Comparison of ENCODE assay signal across 12 cellular contexts in genomic region chr14:42523656-42524055, GRCh38.
DNase-seq lines count a peak whose midpoint lies in the region; ATAC-seq and TF ChIP-seq lines count a peak whose summit lies in the region.
"Had no signal": no experiment of that assay in that cellular context is flagged by ENCODE, and none has a peak within 500 bp of the region (broad histone marks: within the 10 kb centered on the region; RNA-seq: fewer than 3 reads in every experiment).

No MANE protein-coding gene starts in this region.

- no peaks in the 10 kb centered on the region for H3K27me3 ChIP-seq in SJCRH30
- H3K27me3 ChIP-seq in trophoblast cell (ENCODE audit: insufficient read depth, low read length), result no peaks in the 10 kb centered on the region
- H3K27me3 ChIP-seq in A673 (replicated peaks; ENCODE audit: insufficient read depth, low read depth, low read length, poor library complexity), result no peaks in the 10 kb centered on the region

- H4K12ac ChIP-seq in trophoblast cell (ENCODE audit: low read depth, low read length), result no peak overlapping the region

- no peak overlapping the region for H4K91ac ChIP-seq in trophoblast cell (ENCODE audit: low read depth, low read length)

- H3K4ac ChIP-seq in trophoblast cell (ENCODE audit: low read depth, low read length), result no peak overlapping the region

- H2AK5ac ChIP-seq in trophoblast cell (ENCODE audit: low read length), result no peak overlapping the region

- peaks cover 3% of the 10 kb centered on the region; the same call in 1 of the 2 replicates for H3K4me1 ChIP-seq in SJCRH30
- no peaks in the 10 kb centered on the region for H3K4me1 ChIP-seq in trophoblast cell (ENCODE audit: control insufficient read depth in 1 of 2, insufficient read depth in 2 of 2, low read length in 2 of 2)
- no peaks in the 10 kb centered on the region for H3K4me1 ChIP-seq in A673 (ENCODE audit: insufficient read depth, low read length, poor library complexity, severe bottlenecking)

- no peaks in the 10 kb centered on the region for H3K9me3 ChIP-seq in SJCRH30 (replicated peaks)
- H3K9me3 ChIP-seq in trophoblast cell (ENCODE audit: insufficient read depth, low read depth, low read length), result no peaks in the 10 kb centered on the region
- H3K9me3 ChIP-seq in A673 (ENCODE audit: low read depth, low read length, poor library complexity, severe bottlenecking), result no peaks in the 10 kb centered on the region

- H3K79me2 ChIP-seq in trophoblast cell (ENCODE audit: control insufficient read depth, insufficient read depth, low read length, poor library complexity), result no peaks in the 10 kb centered on the region

- intact Hi-C loops in A673 (cut with micrococcal nuclease; ENCODE audit: unreplicated experiment), result no loop called here

- H4K8ac ChIP-seq in trophoblast cell (ENCODE audit: low read depth, low read length), result no peak overlapping the region

- CTCF ChIA-PET in A673 (lab: Charles Lee), result no interaction called here

- in situ Hi-C loops in GM13976 (cut with MboI; ENCODE audit: low sequenced_read_pairs, unreplicated experiment), result no loop called here

- BruUV-seq in A673 (replicated peaks; lab: Mats Ljungman, UMichigan), result no TSS peak

- H3K36me3 ChIP-seq in SJCRH30 (no peaks in the 10 kb centered on the region), trophoblast cell (ENCODE audit: control insufficient read depth in 1 of 2, insufficient read depth in 2 of 2, low read length in 2 of 2) (no peaks in the 10 kb centered on the region), A673 (ENCODE audit: insufficient read depth, low read length, poor library complexity, severe bottlenecking) (no peaks in the 10 kb centered on the region)

- H2BK12ac ChIP-seq in trophoblast cell (ENCODE audit: low read length), result no peak overlapping the region

- POLR2A ChIA-PET in A673 (lab: Charles Lee; ENCODE audit: low non-redundant PET), result no interaction called here

- peak overlapping the region; percentile 7; the same call in 1 of the 2 replicates for H3K27ac ChIP-seq in SJCRH30
- no peak overlapping the region for H3K27ac ChIP-seq in trophoblast cell (ENCODE audit: low read depth, low read length)
- no peak overlapping the region for H3K27ac ChIP-seq in A673 (ENCODE audit: low read depth, low read length, poor library complexity, severe bottlenecking)
- H3K27ac ChIP-seq: C4-2B, skin epidermis had no signal

- H3K9ac ChIP-seq in trophoblast cell (ENCODE audit: low read length), result no peak overlapping the region

- TF ChIP-seq CTCF in GM13976 (IDR thresholded peaks at IDR 0.05; ENCODE audit: borderline replicate concordance, control extremely low read depth, extremely low read depth, insufficient read depth, missing control alignments) (no peak), A673 (conservative IDR thresholded peaks at IDR 0.05; ENCODE audit: low read depth, low read length) (no peak)

- no peak overlapping the region for H3K18ac ChIP-seq in trophoblast cell (ENCODE audit: low read length)

- H3K23ac ChIP-seq in trophoblast cell (ENCODE audit: low read length), result no peak overlapping the region

- no peak overlapping the region for H2BK120ac ChIP-seq in trophoblast cell (ENCODE audit: insufficient read depth, low read length, poor library complexity)

- no CpG with 5 or more reads among the region's 2 CpGs for whole genome bisulfite sequencing in trophoblast cell (ENCODE audit: extremely low coverage, insufficient coverage, insufficient read length)

- H3K14ac ChIP-seq in trophoblast cell (ENCODE audit: low read length), result no peak overlapping the region

- H3K79me1 ChIP-seq in trophoblast cell (ENCODE audit: low read length), result no peaks in the 10 kb centered on the region

- ATAC-seq in GM21526 (IDR thresholded peaks at IDR 0.05; ENCODE audit: low FRiP score, unreplicated experiment), result peak; percentile 84
- ATAC-seq in HG03175 (IDR thresholded peaks at IDR 0.05; ENCODE audit: unreplicated experiment), result peak; percentile 84
- ATAC-seq: Panc1 had no signal

- no peak overlapping the region for H2AFZ ChIP-seq in trophoblast cell (ENCODE audit: insufficient read depth, low read length, poor library complexity)

- DNase-seq in GM13976 (ENCODE audit: low spot score) (peak; percentile 6), SJCRH30 (peak; percentile 11 to 46), trophoblast cell (no peak), T-helper 9 cell (no peak), A673 (ENCODE audit: low spot score) (no peak)
- no peak for DNase-seq in stimulated activated CD4-positive, alpha-beta T cell treated with anti-CD3 and anti-CD28 coated beads, Interleukin-4, amount 100 ng/mL, for 1 hour
- DNase-seq: activated CD4-positive, alpha-beta T cell treated with anti-CD3 and anti-CD28 coated beads, Interleukin-2, amount 50 U/mL, for 48 hours had no signal

- no peak overlapping the region for H3K4me2 ChIP-seq in trophoblast cell (ENCODE audit: low read length)

- no peak overlapping the region for H3K4me3 ChIP-seq in SJCRH30
- H3K4me3 ChIP-seq in trophoblast cell (ENCODE audit: low read depth, low read length), result no peak overlapping the region
- no peak overlapping the region for H3K4me3 ChIP-seq in A673 (ENCODE audit: low read depth, low read length, poor library complexity, severe bottlenecking)
- H3K4me3 ChIP-seq: skin epidermis had no signal

- H2BK5ac ChIP-seq in trophoblast cell (ENCODE audit: low read depth, low read length, poor library complexity), result no peak overlapping the region

Comparison
In these comparisons a context has a peak if more than half of its experiments do, and no peak if none do; other contexts are left out.
1. DNase-seq: peak in GM13976 (single experiment) and SJCRH30 (2 of 2); none in trophoblast cell (0 of 2), T-helper 9 cell (single experiment), A673 (single experiment) and stimulated activated CD4-positive, alpha-beta T cell treated with anti-CD3 and anti-CD28 coated beads, Interleukin-4, amount 100 ng/mL, for 1 hour (single experiment).